ENCODE assay signal across 13 cellular contexts in the genomic region with DNA sequence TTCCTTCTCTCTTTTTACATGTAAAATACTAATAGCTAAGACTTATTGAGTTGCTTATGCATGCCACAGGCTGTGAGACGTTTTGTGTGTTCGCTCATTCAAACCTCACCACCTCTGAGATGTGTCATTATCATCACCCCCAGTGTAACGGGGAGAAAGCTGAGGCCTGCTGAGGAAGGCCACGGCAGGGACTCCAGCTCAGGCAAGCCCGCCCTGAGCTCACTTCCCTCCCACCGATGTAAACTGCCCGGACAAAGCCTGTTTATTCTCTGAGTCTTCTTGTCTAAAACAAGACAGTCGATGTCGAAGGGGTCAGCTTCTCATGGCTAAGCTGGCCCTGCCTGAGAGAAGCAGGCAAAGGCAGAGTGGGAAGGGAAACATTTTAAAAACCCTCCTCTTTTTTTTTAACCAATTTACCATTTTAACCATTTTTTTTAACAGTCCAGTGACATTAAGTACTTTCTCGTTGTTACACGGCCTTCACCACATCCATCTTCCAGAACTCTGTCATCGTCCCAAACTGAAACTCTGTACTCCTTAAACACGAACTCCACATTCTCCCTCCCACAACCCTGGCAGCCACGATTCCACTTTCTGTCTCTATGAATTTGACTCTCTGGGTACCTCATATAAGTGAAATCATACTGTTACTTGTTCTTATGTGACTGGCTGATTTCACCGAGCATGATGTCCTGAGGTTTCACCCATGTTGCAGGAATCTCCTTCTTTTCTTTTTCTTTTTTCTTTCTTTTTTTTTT.
DNase-seq lines count a peak whose midpoint lies in the region; ATAC-seq and TF ChIP-seq lines count a peak whose summit lies in the region.
"Had no signal": no experiment of that assay in that cellular context is flagged by ENCODE, and none has a peak within 500 bp of the region (broad histone marks: within the 10 kb centered on the region; RNA-seq: fewer than 3 reads in every experiment).

No MANE protein-coding gene starts in this region.

- H4K8ac ChIP-seq in neuronal stem cell (ENCODE audit: low read depth, low read length) = no peak overlapping the region

- H3K27me3 Mint-ChIP-seq in endothelial cell (ENCODE audit: unreplicated experiment) = peaks cover 6% of the 10 kb centered on the region

- peak; percentile 11 to 32 for DNase-seq in cardiac muscle cell (ENCODE audit: low read depth in 1 of 2, low spot score in 1 of 2)
- no peak for DNase-seq in Right ventricle myocardium inferior (ENCODE audit: missing footprints)
- DNase-seq in globus pallidus (ENCODE audit: low spot score) = peak; percentile 77
- DNase-seq in neuronal stem cell (ENCODE audit: low spot score) = peak; percentile 32
- DNase-seq in transverse colon = no peak
- DNase-seq in endothelial cell (ENCODE audit: low spot score) = no peak
- DNase-seq in erythroblast (lab: John Stamatoyannopoulos, UW) = no peak
- DNase-seq: activated T-cell treated with anti-CD3 and anti-CD28 coated beads, Interleukin-2, amount 50 U/mL, for 4 hours; amniotic stem cell; COR-L47; NCI-H2029 treated with DMSO at 0.1 percent for 48 hours; thyroid gland had no signal

- H3K23ac ChIP-seq in neuronal stem cell (ENCODE audit: low read depth, low read length, poor library complexity) = no peak overlapping the region

- H3K4me2 ChIP-seq in neuronal stem cell (ENCODE audit: insufficient read depth, low read length, poor library complexity, severe bottlenecking) = no peak overlapping the region

- H3K9me3 Mint-ChIP-seq in endothelial cell (ENCODE audit: unreplicated experiment) = no peaks in the 10 kb centered on the region
- H3K9me3 Mint-ChIP-seq: activated T-cell treated with anti-CD3 and anti-CD28 coated beads, Interleukin-2, amount 50 U/mL, for 4 hours had no signal

- no peak overlapping the region for H3K9ac ChIP-seq in neuronal stem cell (ENCODE audit: low read depth, low read length, poor library complexity)

- H2BK15ac ChIP-seq in neuronal stem cell (ENCODE audit: low read length) = no peak overlapping the region

- no CpG with 5 or more reads among the region's 15 CpGs for WGBS in neuronal stem cell (ENCODE audit: extremely low coverage in 2 of 2, insufficient read length in 2 of 2, insufficient replicate concordance in 1 of 2), 2 donors
- 68 to 72% methylated on average over 9 to 15 of the region's 15 CpGs for WGBS in transverse colon (ENCODE audit: low coverage in 1 of 2), 2 donors

- no peak for TF ChIP-seq EP300 in transverse colon (IDR thresholded peaks at IDR 0.05; ENCODE audit: low read depth)

- no peak overlapping the region for H3K4me3 Mint-ChIP-seq in endothelial cell (ENCODE audit: unreplicated experiment)
- H3K4me3 Mint-ChIP-seq: activated T-cell treated with anti-CD3 and anti-CD28 coated beads, Interleukin-2, amount 50 U/mL, for 4 hours had no signal

- H3K79me1 ChIP-seq in neuronal stem cell (ENCODE audit: low read depth, low read length) = no peaks in the 10 kb centered on the region

- no peaks in the 10 kb centered on the region for H3K36me3 Mint-ChIP-seq in endothelial cell (ENCODE audit: low read depth, unreplicated experiment)

- no peak overlapping the region for H3K4me3 ChIP-seq in cardiac muscle cell
- no peak overlapping the region for H3K4me3 ChIP-seq in neuronal stem cell (ENCODE audit: low read length in 2 of 2)
- H3K4me3 ChIP-seq in transverse colon = no peak overlapping the region
- H3K4me3 ChIP-seq: thyroid gland had no signal

- H2BK5ac ChIP-seq in neuronal stem cell (ENCODE audit: low read length) = no peak overlapping the region

- no peak overlapping the region for H4K91ac ChIP-seq in neuronal stem cell (ENCODE audit: low read depth, low read length, poor library complexity)

- TF ChIP-seq POLR2A in transverse colon (IDR thresholded peaks at IDR 0.05) (no peak), erythroblast (IDR thresholded peaks at IDR 0.05; ENCODE audit: low read length) (no peak)

- H3K4me1 ChIP-seq in cardiac muscle cell (ENCODE audit: low read depth) (peaks cover 12% of the 10 kb centered on the region), neuronal stem cell (ENCODE audit: control insufficient read depth in 2 of 2, insufficient read depth in 1 of 2, low read depth in 1 of 2, low read length in 2 of 2) (peaks cover 6 to 10% of the 10 kb centered on the region in 2 donors), transverse colon (peaks cover 0 to 6% (median 2%) of the 10 kb centered on the region in 4 donors)
- H3K4me1 ChIP-seq: thyroid gland had no signal

- no peaks in the 10 kb centered on the region for H3K27me3 ChIP-seq in cardiac muscle cell
- H3K27me3 ChIP-seq in neuronal stem cell (ENCODE audit: control insufficient read depth in 3 of 3, insufficient read depth in 3 of 3, low read depth in 1 of 3, low read length in 3 of 3) = peaks cover 0 to 5% (median 0%) of the 10 kb centered on the region in 3 experiments
- no peaks in the 10 kb centered on the region for H3K27me3 ChIP-seq in transverse colon
- H3K27me3 ChIP-seq: thyroid gland had no signal

- H2AK5ac ChIP-seq in neuronal stem cell (ENCODE audit: low read depth, low read length) = no peak overlapping the region

- no peak overlapping the region for H3K14ac ChIP-seq in neuronal stem cell (ENCODE audit: low read length)

- in situ Hi-C loops in transverse colon (cut with MboI; ENCODE audit: low pct_ligation_motif_present in 1 of 4, low pct_unique_long_range_greater_than_20kb in 1 of 4, low sequenced_read_pairs in 3 of 4) = no loop called here

- H3K27ac ChIP-seq in cardiac muscle cell (no peak overlapping the region), neuronal stem cell (replicated peaks; ENCODE audit: low read length) (no peak overlapping the region), transverse colon (peak overlapping the region; percentile 40 to 63 (median 46))
- H3K27ac ChIP-seq: thyroid gland had no signal

- TF ChIP-seq CTCF in cardiac muscle cell (IDR thresholded peaks at IDR 0.05; ENCODE audit: low read depth, low read length) (no peak), transverse colon (IDR thresholded peaks at IDR 0.05) (no peak), endothelial cell (IDR thresholded peaks at IDR 0.05; ENCODE audit: unreplicated experiment) (no peak)

- H3K36me3 ChIP-seq in cardiac muscle cell (no peaks in the 10 kb centered on the region), neuronal stem cell (replicated peaks in 1 of 2; ENCODE audit: control insufficient read depth in 2 of 2, insufficient read depth in 2 of 2, low read length in 2 of 2) (no peaks in the 10 kb centered on the region), transverse colon (no peaks in the 10 kb centered on the region)
- H3K36me3 ChIP-seq: thyroid gland had no signal

- H3K18ac ChIP-seq in neuronal stem cell (ENCODE audit: low read length) = no peak overlapping the region

- H3K9me3 ChIP-seq in cardiac muscle cell (ENCODE audit: low read depth) (no peaks in the 10 kb centered on the region), neuronal stem cell (replicated peaks in 1 of 2; ENCODE audit: control insufficient read depth in 2 of 2, insufficient read depth in 1 of 2, low read depth in 1 of 2, low read length in 2 of 2) (no peaks in the 10 kb centered on the region), transverse colon (no peaks in the 10 kb centered on the region)
- H3K9me3 ChIP-seq: thyroid gland had no signal

- no peak overlapping the region for H3K27ac Mint-ChIP-seq in endothelial cell (ENCODE audit: unreplicated experiment)

- no peaks in the 10 kb centered on the region for H3K4me1 Mint-ChIP-seq in endothelial cell (ENCODE audit: unreplicated experiment)

- ATAC-seq in Right ventricle myocardium inferior = no peak
- no peak for ATAC-seq in GM21447 (IDR thresholded peaks at IDR 0.05; ENCODE audit: unreplicated experiment)
- ATAC-seq: activated T-cell treated with anti-CD3 and anti-CD28 coated beads, Interleukin-2, amount 50 U/mL, for 4 hours had no signal

- H2BK120ac ChIP-seq in neuronal stem cell (ENCODE audit: low read depth, low read length) = no peak overlapping the region

- no peak overlapping the region for H3K4ac ChIP-seq in neuronal stem cell (ENCODE audit: low read length)

- intact Hi-C loops in Right ventricle myocardium inferior (cut with DNase I) (no loop called here), transverse colon (cut with DNase I; ENCODE audit: low total_unique reads) (no loop called here)

- H2AFZ ChIP-seq in neuronal stem cell (ENCODE audit: low read length) = peak overlapping the region; percentile 79

- no peak overlapping the region for H2BK12ac ChIP-seq in neuronal stem cell (ENCODE audit: low read length)

Comparison
In these comparisons a context has a peak if more than half of its experiments do, and no peak if none do; other contexts are left out.
1. DNase-seq: peak in cardiac muscle cell (2 of 2), globus pallidus (single experiment) and neuronal stem cell (single experiment); none in Right ventricle myocardium inferior (single experiment), transverse colon (single experiment), endothelial cell (single experiment) and erythroblast (0 of 2).
2. H3K27ac ChIP-seq: peak in transverse colon (4 of 4); none in cardiac muscle cell (single experiment) and neuronal stem cell (single experiment).